ENCODE assay signal across 1 cellular context in the genomic region with DNA sequence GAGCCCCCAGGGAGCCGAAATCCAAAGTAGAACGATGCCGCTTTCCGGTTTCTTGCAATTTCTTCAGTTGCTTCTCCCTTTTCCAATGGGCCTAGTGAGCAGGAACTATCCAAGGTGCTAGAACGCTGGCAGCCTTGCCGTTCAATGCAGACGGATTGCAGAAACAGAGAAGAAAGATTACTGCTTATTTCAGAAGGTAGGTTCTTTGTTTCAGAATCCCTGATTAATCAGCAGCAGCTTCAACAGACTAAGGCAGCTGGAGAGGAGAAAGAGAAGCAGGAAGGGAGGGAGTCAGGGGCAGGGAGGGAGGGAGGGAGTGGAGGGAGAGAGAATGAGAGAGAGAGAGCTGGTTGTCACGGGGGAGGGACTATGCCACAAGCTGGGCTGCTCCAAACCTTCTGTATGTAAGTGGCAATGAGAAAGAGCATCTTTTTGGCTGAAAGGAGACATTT.
TF ChIP-seq lines count a peak whose summit lies in the region.

No MANE protein-coding gene starts in this region.

TF ChIP-seq in HepG2, 621 proteins besides CTCF, POLR2A, EP300 and RAD21 (continued from another document):
- TF ChIP-seq, protein P1, sequence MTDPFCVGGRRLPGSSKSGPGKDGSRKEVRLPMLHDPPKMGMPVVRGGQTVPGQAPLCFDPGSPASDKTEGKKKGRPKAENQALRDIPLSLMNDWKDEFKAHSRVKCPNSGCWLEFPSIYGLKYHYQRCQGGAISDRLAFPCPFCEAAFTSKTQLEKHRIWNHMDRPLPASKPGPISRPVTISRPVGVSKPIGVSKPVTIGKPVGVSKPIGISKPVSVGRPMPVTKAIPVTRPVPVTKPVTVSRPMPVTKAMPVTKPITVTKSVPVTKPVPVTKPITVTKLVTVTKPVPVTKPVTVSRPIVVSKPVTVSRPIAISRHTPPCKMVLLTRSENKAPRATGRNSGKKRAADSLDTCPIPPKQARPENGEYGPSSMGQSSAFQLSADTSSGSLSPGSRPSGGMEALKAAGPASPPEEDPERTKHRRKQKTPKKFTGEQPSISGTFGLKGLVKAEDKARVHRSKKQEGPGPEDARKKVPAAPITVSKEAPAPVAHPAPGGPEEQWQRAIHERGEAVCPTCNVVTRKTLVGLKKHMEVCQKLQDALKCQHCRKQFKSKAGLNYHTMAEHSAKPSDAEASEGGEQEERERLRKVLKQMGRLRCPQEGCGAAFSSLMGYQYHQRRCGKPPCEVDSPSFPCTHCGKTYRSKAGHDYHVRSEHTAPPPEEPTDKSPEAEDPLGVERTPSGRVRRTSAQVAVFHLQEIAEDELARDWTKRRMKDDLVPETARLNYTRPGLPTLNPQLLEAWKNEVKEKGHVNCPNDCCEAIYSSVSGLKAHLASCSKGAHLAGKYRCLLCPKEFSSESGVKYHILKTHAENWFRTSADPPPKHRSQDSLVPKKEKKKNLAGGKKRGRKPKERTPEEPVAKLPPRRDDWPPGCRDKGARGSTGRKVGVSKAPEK (CRISPR knock-in tag; IDR thresholded peaks at IDR 0.05; ENCODE audit: borderline replicate concordance): no peak
- peak; percentile 96 for TF ChIP-seq MIER2 (CRISPR knock-in tag; IDR thresholded peaks at IDR 0.05)
- 0 out of 2 replicates have a peak, but pooled peaks have one; percentile 18 for TF ChIP-seq HDAC2 (CRISPR knock-in tag; IDR thresholded peaks at IDR 0.05)
- TF ChIP-seq SNAI1 (CRISPR knock-in tag; IDR thresholded peaks at IDR 0.05; ENCODE audit: borderline replicate concordance): no peak
- no peak for TF ChIP-seq MAF1 (CRISPR knock-in tag; IDR thresholded peaks at IDR 0.05; ENCODE audit: borderline replicate concordance)
- TF ChIP-seq WIZ (CRISPR knock-in tag; IDR thresholded peaks at IDR 0.05): 0 out of 2 replicates have a peak, but pooled peaks have one; percentile 36
- peak; percentile 63 to 97 for TF ChIP-seq REST (IDR thresholded peaks at IDR 0.05; ENCODE audit: borderline replicate concordance in 1 of 2, low read depth in 1 of 2, low read length in 2 of 2)
- TF ChIP-seq ZNF446 (CRISPR knock-in tag; IDR thresholded peaks at IDR 0.05): no peak
